Comparison of ENCODE assay signal across 10 cellular contexts in the genomic region with DNA sequence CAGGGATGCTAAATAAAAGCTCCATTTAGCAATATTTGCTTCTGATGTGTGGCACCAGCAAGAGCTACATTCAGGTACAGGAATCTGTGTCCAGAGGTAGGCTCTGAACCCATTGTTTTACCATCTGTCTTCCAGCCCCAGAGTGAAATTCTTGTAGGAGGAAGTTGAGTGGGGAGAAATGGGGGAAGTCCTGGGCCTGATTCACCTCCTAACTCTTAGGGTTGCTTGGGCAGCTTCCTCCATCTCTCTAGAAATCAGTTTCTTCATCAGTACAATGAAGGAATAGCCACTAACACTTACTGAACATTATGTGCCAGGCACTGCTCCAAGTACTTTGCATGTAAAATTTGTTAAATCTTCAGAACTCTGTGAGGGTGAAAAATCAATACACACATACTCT. TPM values are rescaled to one million over a fixed set of nuclear protein-coding genes. Genes with fewer than 3 reads are reported as not detected.
DNase-seq lines count a peak whose midpoint lies in the region; ATAC-seq and TF ChIP-seq lines count a peak whose summit lies in the region.
"Had no signal": no experiment of that assay in that cellular context is flagged by ENCODE, and none has a peak within 500 bp of the region (broad histone marks: within the 10 kb centered on the region; RNA-seq: fewer than 3 reads in every experiment).

No MANE protein-coding gene starts in this region.

- BruUV-seq in Calu3 (replicated peaks; lab: Mats Ljungman, UMichigan), result no TSS peak

- H3K36me3 Mint-ChIP-seq in Calu3 (ENCODE audit: insufficient read depth, unreplicated experiment), result no peaks in the 10 kb centered on the region

- CTCF ChIA-PET in Calu3 (lab: Charles Lee), result interaction anchor here (0.8 kb wide), 1 partner anchor 27 kb away, joined by 3 read pairs; no protein-coding TSS in a partner anchor

- DNase-seq in Calu3 (peak; percentile 9), KG1 (lab: John Stamatoyannopoulos, UW) (peak; percentile 12), dermis blood vessel endothelial cell (peak; percentile 15), nucleus accumbens (lab: John Stamatoyannopoulos, UW) (no peak), DMS53 treated with DMSO at 0.1 percent for 48 hours (lab: John Stamatoyannopoulos, UW; ENCODE audit: unreplicated experiment) (no peak), erythroblast (lab: John Stamatoyannopoulos, UW) (no peak)
- DNase-seq: activated T-cell treated with anti-CD3 and anti-CD28 coated beads, Interleukin-2, amount 50 U/mL, for 1 hour; heart right ventricle had no signal

- no peak overlapping the region for H3K27ac Mint-ChIP-seq in Calu3 (ENCODE audit: unreplicated experiment)

- ATAC-seq in GM21447 (IDR thresholded peaks at IDR 0.05; ENCODE audit: unreplicated experiment), result peak; percentile 68
- ATAC-seq in HG03095 (IDR thresholded peaks at IDR 0.05; ENCODE audit: unreplicated experiment), result no peak

- TF ChIP-seq POLR2A in erythroblast (IDR thresholded peaks at IDR 0.05; ENCODE audit: low read length), result no peak

- peaks cover 23% of the 10 kb centered on the region for H3K4me1 Mint-ChIP-seq in Calu3 (ENCODE audit: low read depth, unreplicated experiment)

- intact Hi-C loops in Calu3 (cut with micrococcal nuclease; ENCODE audit: unreplicated experiment), result no loop called here

- no peak overlapping the region for H3K4me3 Mint-ChIP-seq in Calu3 (ENCODE audit: low read depth, unreplicated experiment)

- no peaks in the 10 kb centered on the region for H3K27me3 Mint-ChIP-seq in Calu3 (ENCODE audit: unreplicated experiment)

- peaks cover 5% of the 10 kb centered on the region for H3K9me3 Mint-ChIP-seq in Calu3 (ENCODE audit: low read depth, unreplicated experiment)

- no peak for TF ChIP-seq CTCF in Calu3 (IDR thresholded peaks at IDR 0.05; ENCODE audit: unreplicated experiment)

RNA-seq across cellular contexts. Expression of a gene that starts 35.1 kb away (rescaled TPM):
- total RNA-seq in Calu3 (2022) (78.4 and 79.0 TPM in 2 replicates), dermis blood vessel endothelial cell (53.3 and 64.0 TPM in 2 replicates)

RNA-seq across cellular contexts. Expression of a gene that starts 55.9 kb away (rescaled TPM):
- total RNA-seq in Calu3 (2022) (28.6 and 43.8 TPM in 2 replicates), dermis blood vessel endothelial cell (6.0 and 8.3 TPM in 2 replicates)

Comparison
In these comparisons a context has a peak if more than half of its experiments do, and no peak if none do; other contexts are left out.
1. DNase-seq: peak in Calu3 (single experiment), KG1 (single experiment) and dermis blood vessel endothelial cell (single experiment); none in nucleus accumbens (0 of 56), DMS53 treated with DMSO at 0.1 percent for 48 hours (single experiment) and erythroblast (0 of 2).